8 cellular contexts compared by ENCODE assay signal in the genomic region with DNA sequence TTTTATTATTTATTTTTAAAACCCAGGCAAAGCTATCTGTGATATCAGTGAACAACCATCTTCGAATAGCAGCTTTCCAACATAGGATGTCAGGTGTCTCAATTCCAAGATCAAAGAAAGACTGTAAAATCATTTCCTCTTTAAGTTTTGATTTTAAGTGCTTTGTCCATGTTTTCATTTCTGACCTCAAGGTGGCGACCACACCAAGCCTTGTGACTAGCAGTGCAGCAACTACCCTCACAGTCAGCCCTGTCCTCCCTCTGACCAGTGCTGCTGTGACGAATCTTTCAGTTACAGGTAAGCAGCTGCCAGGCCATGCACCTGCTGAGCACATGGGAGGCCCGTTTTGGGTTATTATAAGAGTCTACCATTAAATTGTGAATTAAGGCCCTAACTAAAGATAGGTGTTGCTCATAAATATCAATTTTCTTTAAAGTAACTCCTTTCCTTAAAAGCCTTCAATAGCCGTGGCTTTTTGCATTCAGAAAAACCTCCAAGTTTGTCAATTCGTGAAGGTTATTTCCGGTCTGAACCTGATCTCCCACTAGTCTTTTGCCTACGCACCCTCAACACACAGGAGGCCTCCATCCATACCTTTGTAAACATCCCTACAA.
DNase-seq lines count a peak whose midpoint lies in the region; ATAC-seq and TF ChIP-seq lines count a peak whose summit lies in the region.

No MANE protein-coding gene starts in this region.

- peaks cover 5% of the 10 kb centered on the region for H3K4me1 Mint-ChIP-seq in CD8-positive, alpha-beta T cell (ENCODE audit: low read depth)
- H3K4me1 Mint-ChIP-seq in activated B cell treated with CpG ODN at 0.5 μM for 24 hours, result no peaks in the 10 kb centered on the region
- H3K4me1 Mint-ChIP-seq in stimulated activated effector memory CD8-positive, alpha-beta T cell treated with anti-CD3 and anti-CD28 coated beads, Interleukin-12 subunit alpha, Interleukin-12 subunit beta, amount 100 ng/mL, for 72 hours, result peaks cover 6% of the 10 kb centered on the region

- peak; percentile 73 for ATAC-seq in CD8-positive, alpha-beta T cell
- ATAC-seq in GM21423 (IDR thresholded peaks at IDR 0.05; ENCODE audit: unreplicated experiment) (peak; percentile 58), activated B cell treated with CpG ODN at 0.5 μM for 24 hours (ENCODE audit: low read depth) (peak; percentile 68)
- peak; percentile 83 for ATAC-seq in stimulated activated effector memory CD8-positive, alpha-beta T cell treated with anti-CD3 and anti-CD28 coated beads, Interleukin-12 subunit alpha, Interleukin-12 subunit beta, amount 100 ng/mL, for 72 hours

- H3K27me3 ChIP-seq in CD8-positive, alpha-beta T cell (ENCODE audit: insufficient read depth, low read length), result no peaks in the 10 kb centered on the region
- H3K27me3 ChIP-seq in tibial artery, result no peaks in the 10 kb centered on the region

- H3K4me3 Mint-ChIP-seq in CD8-positive, alpha-beta T cell, result no peak overlapping the region
- H3K4me3 Mint-ChIP-seq in activated B cell treated with CpG ODN at 0.5 μM for 24 hours, result no peak overlapping the region
- H3K4me3 Mint-ChIP-seq in stimulated activated effector memory CD8-positive, alpha-beta T cell treated with anti-CD3 and anti-CD28 coated beads, Interleukin-12 subunit alpha, Interleukin-12 subunit beta, amount 100 ng/mL, for 72 hours, result no peak overlapping the region

- no peaks in the 10 kb centered on the region for H3K27me3 Mint-ChIP-seq in CD8-positive, alpha-beta T cell (ENCODE audit: low read depth)
- H3K27me3 Mint-ChIP-seq in activated B cell treated with CpG ODN at 0.5 μM for 24 hours, result no peaks in the 10 kb centered on the region

- peaks cover 6% of the 10 kb centered on the region for H3K36me3 ChIP-seq in CD8-positive, alpha-beta T cell (ENCODE audit: insufficient read depth, low read length)
- peaks cover 34 to 55% (median 39%) of the 10 kb centered on the region in 3 donors for H3K36me3 ChIP-seq in tibial artery

- DNase-seq in CD8-positive, alpha-beta T cell, result peak; percentile 4 to 68 (median 45)
- DNase-seq in NCI-H2081 treated with DMSO at 0.1 percent for 48 hours (lab: John Stamatoyannopoulos, UW) (peak; percentile 30), activated B cell treated with CpG ODN at 0.5 μM for 24 hours (peak; percentile 26), dermis microvascular lymphatic vessel endothelial cell (ENCODE audit: low read depth in 2 of 2) (peak; percentile 50 to 68), midbrain (lab: John Stamatoyannopoulos, UW) (peak; percentile 18), tibial artery (no peak)
- DNase-seq in stimulated activated effector memory CD8-positive, alpha-beta T cell treated with anti-CD3 and anti-CD28 coated beads, Interleukin-12 subunit alpha, Interleukin-12 subunit beta, amount 100 ng/mL, for 72 hours (ENCODE audit: low spot score in 2 of 2), result peak in 1 of 2 donors; percentile 70

- no peaks in the 10 kb centered on the region for H3K4me1 ChIP-seq in CD8-positive, alpha-beta T cell (ENCODE audit: insufficient read depth, low read length)
- peaks cover 0 to 6% (median 0%) of the 10 kb centered on the region in 4 donors for H3K4me1 ChIP-seq in tibial artery

- peak; percentile 36 for TF ChIP-seq CTCF in CD8-positive, alpha-beta T cell (IDR thresholded peaks at IDR 0.05)
- TF ChIP-seq CTCF in activated B cell treated with CpG ODN at 0.5 μM for 24 hours (IDR thresholded peaks at IDR 0.05) (peak; percentile 12), tibial artery (IDR thresholded peaks at IDR 0.05) (peak in 1 of 2 experiments; percentile 38)

- intact Hi-C loops in CD8-positive, alpha-beta T cell (cut with DNase I, micrococcal nuclease), result loop anchor here (1.0 to 5.0 kb wide), 8 partner anchors 41 to 335 kb away; a partner anchor contains a TSS
- intact Hi-C loops in activated B cell treated with CpG ODN at 0.5 μM for 24 hours (cut with micrococcal nuclease) (loop anchor here (1.0 to 10.0 kb wide), 8 partner anchors 41 to 403 kb away; no protein-coding TSS in a partner anchor), tibial artery (cut with DNase I; ENCODE audit: low total_unique reads) (no loop called here)

- H3K27ac Mint-ChIP-seq in CD8-positive, alpha-beta T cell, result no peak overlapping the region
- no peak overlapping the region for H3K27ac Mint-ChIP-seq in activated B cell treated with CpG ODN at 0.5 μM for 24 hours
- no peak overlapping the region for H3K27ac Mint-ChIP-seq in stimulated activated effector memory CD8-positive, alpha-beta T cell treated with anti-CD3 and anti-CD28 coated beads, Interleukin-12 subunit alpha, Interleukin-12 subunit beta, amount 100 ng/mL, for 72 hours

- CTCF ChIA-PET in CD8-positive, alpha-beta T cell (lab: Charles Lee), result interaction anchor here (0.6 to 3.1 kb wide), 33 partner anchors 11 to 490 kb away, joined by 3 to 69 read pairs (median 5); a partner anchor contains a TSS
- CTCF ChIA-PET in activated B cell treated with CpG ODN at 0.5 μM for 24 hours (lab: Charles Lee), result interaction anchor here (0.7 to 3.1 kb wide), 16 partner anchors 10 to 342 kb away, joined by 3 to 54 read pairs (median 4); no protein-coding TSS in a partner anchor

- no peak overlapping the region for H3K4me3 ChIP-seq in CD8-positive, alpha-beta T cell (ENCODE audit: low read depth, low read length)
- no peak overlapping the region for H3K4me3 ChIP-seq in tibial artery

- H3K9me3 Mint-ChIP-seq in CD8-positive, alpha-beta T cell, result no peaks in the 10 kb centered on the region
- no peaks in the 10 kb centered on the region for H3K9me3 Mint-ChIP-seq in activated B cell treated with CpG ODN at 0.5 μM for 24 hours
- H3K9me3 Mint-ChIP-seq in stimulated activated effector memory CD8-positive, alpha-beta T cell treated with anti-CD3 and anti-CD28 coated beads, Interleukin-12 subunit alpha, Interleukin-12 subunit beta, amount 100 ng/mL, for 72 hours, result no peaks in the 10 kb centered on the region

- H3K27ac ChIP-seq in CD8-positive, alpha-beta T cell (ENCODE audit: low read depth, low read length), result no peak overlapping the region
- no peak overlapping the region for H3K27ac ChIP-seq in tibial artery

- no peaks in the 10 kb centered on the region for H3K9me3 ChIP-seq in CD8-positive, alpha-beta T cell (ENCODE audit: low read length)
- no peaks in the 10 kb centered on the region for H3K9me3 ChIP-seq in tibial artery

- POLR2A ChIA-PET in CD8-positive, alpha-beta T cell (lab: Charles Lee), result interaction anchor here (1.2 kb wide), 1 partner anchor 181 kb away, joined by 3 read pairs; no protein-coding TSS in a partner anchor
- POLR2A ChIA-PET in activated B cell treated with CpG ODN at 0.5 μM for 24 hours (lab: Charles Lee), result no interaction called here

- H3K36me3 Mint-ChIP-seq in CD8-positive, alpha-beta T cell, result peaks cover 68% of the 10 kb centered on the region
- peaks cover 71% of the 10 kb centered on the region for H3K36me3 Mint-ChIP-seq in activated B cell treated with CpG ODN at 0.5 μM for 24 hours (ENCODE audit: low read depth)
- H3K36me3 Mint-ChIP-seq in stimulated activated effector memory CD8-positive, alpha-beta T cell treated with anti-CD3 and anti-CD28 coated beads, Interleukin-12 subunit alpha, Interleukin-12 subunit beta, amount 100 ng/mL, for 72 hours, result peaks cover 63% of the 10 kb centered on the region

Comparison
In these comparisons a context has a peak if more than half of its experiments do, and no peak if none do; other contexts are left out.
1. DNase-seq: peak in CD8-positive, alpha-beta T cell (7 of 7), NCI-H2081 treated with DMSO at 0.1 percent for 48 hours (single experiment), activated B cell treated with CpG ODN at 0.5 μM for 24 hours (single experiment), dermis microvascular lymphatic vessel endothelial cell (2 of 2) and midbrain (single experiment); none in tibial artery (0 of 2).
2. Peak in every context shown above with its lines, with median percentiles within 50 percentile points of each other: ATAC-seq.